ENCODE assay signal across 21 cellular contexts in the genomic region with DNA sequence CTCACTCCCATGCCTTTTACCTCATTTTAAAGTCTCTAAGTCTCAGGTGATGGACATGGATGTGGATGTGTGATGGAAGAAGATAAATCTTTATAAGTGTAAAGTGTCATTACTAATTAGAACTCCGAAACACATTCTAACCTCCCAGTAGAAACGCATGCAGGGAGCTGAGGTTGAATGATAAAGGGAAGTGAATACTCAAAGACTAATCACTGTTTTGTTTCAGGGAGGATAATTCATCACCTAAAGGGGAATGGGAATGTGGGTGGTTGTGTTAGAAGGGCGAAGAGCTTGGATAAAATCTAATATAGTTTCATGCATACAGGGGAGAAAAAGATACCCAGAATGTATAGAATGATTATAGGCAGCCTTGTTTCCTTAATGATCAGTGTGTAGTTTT. TPM values are rescaled to one million over a fixed set of nuclear protein-coding genes. Genes with fewer than 3 reads are reported as not detected.
DNase-seq lines count a peak whose midpoint lies in the region; ATAC-seq, FAIRE-seq and TF ChIP-seq lines count a peak whose summit lies in the region.
"Had no signal": no experiment of that assay in that cellular context is flagged by ENCODE, and none has a peak within 500 bp of the region (broad histone marks: within the 10 kb centered on the region; RNA-seq: fewer than 3 reads in every experiment).

No MANE protein-coding gene starts in this region.

- FAIRE-seq in H1 (lab: Jason Lieb, UNC): no peak
- FAIRE-seq: GM12891, GM19239 had no signal

- H2BK5ac ChIP-seq in H1 (ENCODE audit: low read depth, low read length): no peak overlapping the region

- no peak overlapping the region for H3K4ac ChIP-seq in H1 (replicated peaks; ENCODE audit: insufficient read length, low read depth, low read length)

- TF ChIP-seq EP300 in H1 (IDR thresholded peaks at IDR 0.05; ENCODE audit: borderline replicate concordance in 1 of 2, low read depth in 2 of 2, low read length in 2 of 2): no peak

- no peaks in the 10 kb centered on the region for H3F3A ChIP-seq in GM23338 (replicated peaks; ENCODE audit: low read depth)

- CTCF ChIA-PET in H1 (lab: Charles Lee; ENCODE audit: partially characterized antibody): interaction anchor here (0.7 to 1.0 kb wide), 2 partner anchors 11 to 90 kb away, joined by 3 to 6 read pairs; no protein-coding TSS in a partner anchor

- H2BK12ac ChIP-seq in H1 (ENCODE audit: low read depth, low read length): no peak overlapping the region

- H3K23ac ChIP-seq in H1 (ENCODE audit: insufficient read length): no peak overlapping the region

- ATAC-seq in GM23338 (peak; percentile 81), GM19467 (IDR thresholded peaks at IDR 0.05; ENCODE audit: unreplicated experiment) (no peak), GM21825 (IDR thresholded peaks at IDR 0.05; ENCODE audit: unreplicated experiment) (no peak)
- ATAC-seq: HCT116 had no signal

- H2AFZ ChIP-seq in GM23338 (no peak overlapping the region), H1 (ENCODE audit: low read length) (0 out of 2 replicates have a peak overlapping the region, but pooled peaks have one; percentile 9)

- no peak overlapping the region for H3K9ac ChIP-seq in H1 (replicated peaks in 1 of 4; ENCODE audit: extremely low read depth in 1 of 4, low read depth in 3 of 4, low read length in 3 of 4)
- H3K9ac ChIP-seq: KMS-11 had no signal

- H2BK20ac ChIP-seq in H1 (ENCODE audit: low read length): no peak overlapping the region

- 0 out of 3 replicates have a peak overlapping the region, but pooled peaks have one; percentile 0 for H3K4me3 Mint-ChIP-seq in GM23338
- peak overlapping the region; percentile 53; the same call in 1 of the 2 replicates for H3K4me3 Mint-ChIP-seq in HFFc6
- no peak overlapping the region for H3K4me3 Mint-ChIP-seq in activated T-cell treated with anti-CD3 and anti-CD28 coated beads, Interleukin-2, amount 50 U/mL, for 24 hours
- H3K4me3 Mint-ChIP-seq: CD4-positive, CD25-positive, alpha-beta regulatory T cell; CD8-positive, alpha-beta memory T cell had no signal

- H3K27me3 Mint-ChIP-seq in GM23338 (ENCODE audit: insufficient read depth, low read depth, poor library complexity) (no peaks in the 10 kb centered on the region), HFFc6 (ENCODE audit: insufficient read depth) (no peaks in the 10 kb centered on the region; the same call in 1 of the 2 replicates)
- no peaks in the 10 kb centered on the region for H3K27me3 Mint-ChIP-seq in activated T-cell treated with anti-CD3 and anti-CD28 coated beads, Interleukin-2, amount 50 U/mL, for 24 hours
- H3K27me3 Mint-ChIP-seq: CD4-positive, CD25-positive, alpha-beta regulatory T cell had no signal

- H3K36me3 ChIP-seq in GM23338 (ENCODE audit: insufficient read depth) (no peaks in the 10 kb centered on the region), H1 (ENCODE audit: control insufficient read depth in 2 of 4, insufficient read depth in 4 of 4, low read length in 3 of 4) (no peaks in the 10 kb centered on the region)
- H3K36me3 ChIP-seq: BE2C had no signal

- H3K9me3 ChIP-seq in H1 (ENCODE audit: insufficient read depth in 2 of 2, low read depth in 1 of 2, low read length in 1 of 2): no peaks in the 10 kb centered on the region

- POLR2A ChIA-PET in H1 (lab: Charles Lee; ENCODE audit: partially characterized antibody): no interaction called here

- H3K79me1 ChIP-seq in H1 (ENCODE audit: low read depth, low read length): no peaks in the 10 kb centered on the region

- H3K4me1 Mint-ChIP-seq in GM23338 (peaks cover 36% of the 10 kb centered on the region), HFFc6 (ENCODE audit: low read depth) (peaks cover 43% of the 10 kb centered on the region)
- no peaks in the 10 kb centered on the region for H3K4me1 Mint-ChIP-seq in activated T-cell treated with anti-CD3 and anti-CD28 coated beads, Interleukin-2, amount 50 U/mL, for 24 hours (ENCODE audit: low read depth)
- H3K4me1 Mint-ChIP-seq: CD4-positive, CD25-positive, alpha-beta regulatory T cell; CD8-positive, alpha-beta memory T cell had no signal

- TF ChIP-seq CTCF in GM23338 (conservative IDR thresholded peaks at IDR 0.05; ENCODE audit: low read depth in 2 of 2) (no peak), HFFc6 (IDR thresholded peaks at IDR 0.05) (no peak), H1 (IDR thresholded peaks at IDR 0.05; ENCODE audit: control extremely low read depth in 1 of 3, insufficient read depth in 1 of 3, low read depth in 1 of 3, low read length in 3 of 3) (no peak)

- TF ChIP-seq RAD21 in H1 (IDR thresholded peaks at IDR 0.05 in 1 of 2, conservative IDR thresholded peaks at IDR 0.05 in 1 of 2; ENCODE audit: low read depth in 2 of 2, low read length in 2 of 2): no peak

- no peak overlapping the region for H3K27ac ChIP-seq in GM23338 (ENCODE audit: low read depth)
- no peak overlapping the region for H3K27ac ChIP-seq in H1 (ENCODE audit: low read depth, low read length)
- H3K27ac ChIP-seq: KMS-11 had no signal

- H3K27me3 ChIP-seq in GM23338 (ENCODE audit: insufficient read depth) (no peaks in the 10 kb centered on the region), H1 (replicated peaks in 1 of 4; ENCODE audit: control insufficient read depth in 3 of 4, extremely low read depth in 1 of 4, insufficient read depth in 3 of 4, low read length in 3 of 4) (no peaks in the 10 kb centered on the region)
- H3K27me3 ChIP-seq: BE2C had no signal

- H3K36me3 Mint-ChIP-seq in GM23338 (ENCODE audit: low read depth): no peaks in the 10 kb centered on the region
- no peaks in the 10 kb centered on the region; the same call in 1 of the 2 replicates for H3K36me3 Mint-ChIP-seq in HFFc6 (ENCODE audit: low read depth)
- no peaks in the 10 kb centered on the region for H3K36me3 Mint-ChIP-seq in activated T-cell treated with anti-CD3 and anti-CD28 coated beads, Interleukin-2, amount 50 U/mL, for 24 hours (ENCODE audit: low read depth)
- H3K36me3 Mint-ChIP-seq: CD4-positive, CD25-positive, alpha-beta regulatory T cell; CD8-positive, alpha-beta memory T cell had no signal

- H3K23me2 ChIP-seq in H1 (ENCODE audit: low read depth, low read length): no peaks in the 10 kb centered on the region; the same call in 1 of the 2 replicates

- TF ChIP-seq POLR2A in H1 (IDR thresholded peaks at IDR 0.05; ENCODE audit: control extremely low read depth in 1 of 2, low read depth in 2 of 2, low read length in 2 of 2): no peak

- WGBS in H1 (ENCODE audit: extremely low coverage in 1 of 2, insufficient coverage in 1 of 2, insufficient read length in 1 of 2, insufficient replicate concordance in 2 of 2, low coverage in 1 of 2, low lambda C conversion rate in 2 of 2, missing lambda C conversion rate in 1 of 2), 2 experiments: 33 to 100% methylated on average over 1 to 3 of the region's 3 CpGs

- no peak overlapping the region for H2AK5ac ChIP-seq in H1 (ENCODE audit: low read depth, low read length)

- H3K4me1 ChIP-seq in GM23338 (ENCODE audit: insufficient read depth): peaks cover 9% of the 10 kb centered on the region; the same call in 1 of the 2 replicates
- peaks cover 0 to 5% (median 0%) of the 10 kb centered on the region in 4 experiments; a peak in 2 of 7 replicates for H3K4me1 ChIP-seq in H1 (replicated peaks in 1 of 4; ENCODE audit: control insufficient read depth in 3 of 4, insufficient read depth in 4 of 4, low read length in 3 of 4)

- peak; percentile 49 for DNase-seq in GM23338 (ENCODE audit: low spot score)
- DNase-seq in HFFc6: no peak
- DNase-seq in NCI-H69 (lab: John Stamatoyannopoulos, UW): peak; percentile 79
- no peak for DNase-seq in H1 (ENCODE audit: low read depth in 1 of 2, low spot score in 2 of 2)
- DNase-seq in Ammon's horn (ENCODE audit: low spot score): no peak
- no peak for DNase-seq in activated T-cell treated with anti-CD3 and anti-CD28 coated beads, Interleukin-2, amount 50 U/mL, for 24 hours
- DNase-seq: BE2C; C1 segment of cervical spinal cord; CD4-positive, CD25-positive, alpha-beta regulatory T cell; CD8-positive, alpha-beta memory T cell; COR-L47; DMS 273 treated with DMSO at 0.1 percent for 48 hours; DMS53; DND-41; EL had no signal

- no peak overlapping the region for H2BK15ac ChIP-seq in H1 (ENCODE audit: low read length)

- no peaks in the 10 kb centered on the region for H3K79me2 ChIP-seq in GM23338 (replicated peaks; ENCODE audit: insufficient read depth)
- no peaks in the 10 kb centered on the region for H3K79me2 ChIP-seq in H1 (ENCODE audit: control insufficient read depth in 1 of 2, insufficient read depth in 2 of 2, low read length in 2 of 2)

- H3K4me3 ChIP-seq in GM23338 (no peak overlapping the region), H1 (ENCODE audit: extremely low read depth in 1 of 4, insufficient read depth in 2 of 4, low read depth in 3 of 4, low read length in 4 of 4) (peak overlapping the region in 1 of 4 experiments; percentile 5; a peak in 1 of 8 replicates)

- peak overlapping the region; percentile 17 for H3K27ac Mint-ChIP-seq in GM23338
- H3K27ac Mint-ChIP-seq in HFFc6: no peak overlapping the region
- no peak overlapping the region for H3K27ac Mint-ChIP-seq in activated T-cell treated with anti-CD3 and anti-CD28 coated beads, Interleukin-2, amount 50 U/mL, for 24 hours
- H3K27ac Mint-ChIP-seq: CD4-positive, CD25-positive, alpha-beta regulatory T cell; CD8-positive, alpha-beta memory T cell had no signal

- H3K9me2 ChIP-seq in GM23338 (ENCODE audit: insufficient read depth): no peaks in the 10 kb centered on the region

- no peaks in the 10 kb centered on the region for H3K9me3 Mint-ChIP-seq in GM23338
- no peaks in the 10 kb centered on the region for H3K9me3 Mint-ChIP-seq in HFFc6
- no peaks in the 10 kb centered on the region for H3K9me3 Mint-ChIP-seq in activated T-cell treated with anti-CD3 and anti-CD28 coated beads, Interleukin-2, amount 50 U/mL, for 24 hours

- no peak overlapping the region for H4K91ac ChIP-seq in H1 (replicated peaks; ENCODE audit: insufficient read length, low read length)

- H3K4me2 ChIP-seq in GM23338 (peak overlapping the region; percentile 16; the same call in 1 of the 2 replicates), H1 (ENCODE audit: insufficient read depth in 1 of 2, low read depth in 2 of 2, low read length in 2 of 2) (peak overlapping the region; percentile 11 to 29; a peak in 2 of 4 replicates)
- H3K4me2 ChIP-seq: KMS-11 had no signal

- no peaks in the 10 kb centered on the region for H4K20me1 ChIP-seq in GM23338 (replicated peaks; ENCODE audit: insufficient read depth)
- H4K20me1 ChIP-seq in H1 (replicated peaks in 1 of 2; ENCODE audit: control insufficient read depth in 1 of 2, insufficient read depth in 2 of 2, low read length in 2 of 2): no peaks in the 10 kb centered on the region

- no peak overlapping the region for H3K56ac ChIP-seq in H1 (replicated peaks; ENCODE audit: insufficient read length, low read depth, low read length)

- no peak overlapping the region for H4K8ac ChIP-seq in H1 (ENCODE audit: extremely low read depth, insufficient read depth, low read length)

- no peak overlapping the region for H2BK120ac ChIP-seq in H1 (replicated peaks; ENCODE audit: low read depth, low read length)

- H4K5ac ChIP-seq in H1 (ENCODE audit: insufficient read length, low read depth, low read length): no peak overlapping the region

- no peak overlapping the region for H3K14ac ChIP-seq in H1 (ENCODE audit: insufficient read length)

- no peak overlapping the region for H3K18ac ChIP-seq in H1 (ENCODE audit: extremely low read depth, low read length)

RNA-seq across cellular contexts. Expression of a gene that starts 12.5 kb away (rescaled TPM):
- total RNA-seq in GM23338 (2014; rRNA removed; shearing (Covaris generic)): 0.83 and 1.2 TPM in 2 replicates
- 0.36 TPM in 1 of 2 replicates, not detected in the other for polyA plus RNA-seq in GM23338 (2016; fragmentation: Nextera tagmentation; extraction: Ambion mirVana)
- 10 to 100 TPM in 1 of 6 experiments, 1 to 10 TPM in 5; 2.2 to 10.2 (median 8.8) TPM for total RNA-seq in HFFc6 (2021; fragmentation: NEBNext Ultra II Directional; extraction: Animal tissue kit (Norgen Biotek cat#: 25700))
- total RNA-seq in H1 (2021; fragmentation: NEBNext Ultra II Directional; extraction: Animal tissue kit (Norgen Biotek cat#: 25700)): 0.54 and 1.1 TPM in 2 replicates
- 0.14 and 0.17 TPM in 2 replicates for polyA plus RNA-seq in H1 (2011; rRNA removed)
- polyA plus RNA-seq in H1 (2011; cell fraction: cytosol; rRNA removed): 0.14 TPM
- polyA plus RNA-seq in H1 (2011; cell fraction: nucleus; rRNA removed): 0.20 TPM
- polyA plus RNA-seq in H1 (2012, experiment 1 of 2): 0.34 to 1.3 TPM (median 0.83 TPM) in 4 replicates
- polyA plus RNA-seq in H1 (2012, experiment 2 of 2): 0.03 TPM
- polyA plus RNA-seq in H1 (2013, experiment 1 of 2): 0.69 TPM
- 0.79 TPM for polyA plus RNA-seq in H1 (2013, experiment 2 of 2)
- 1.3 and 2.3 TPM in 2 replicates for polyA minus RNA-seq in H1 (2011; rRNA and poly(A)+ RNA removed)
- polyA minus RNA-seq in H1 (2011; cell fraction: cytosol; rRNA and poly(A)+ RNA removed): not detected
- polyA minus RNA-seq in H1 (2011; cell fraction: nucleus; rRNA and poly(A)+ RNA removed): 0.70 TPM
- total RNA-seq: CD4-positive, CD25-positive, alpha-beta regulatory T cell; CD8-positive, alpha-beta memory T cell had no signal
- polyA plus RNA-seq: CD4-positive, CD25-positive, alpha-beta regulatory T cell; CD8-positive, alpha-beta memory T cell had no signal

Comparison
In these comparisons a context has a peak if more than half of its experiments do, and no peak if none do; other contexts are left out.
1. DNase-seq: peak in GM23338 (single experiment) and NCI-H69 (single experiment); none in HFFc6 (single experiment), H1 (0 of 2), Ammon's horn (single experiment) and activated T-cell treated with anti-CD3 and anti-CD28 coated beads, Interleukin-2, amount 50 U/mL, for 24 hours (single experiment).